ENCODE assay signal across 8 cellular contexts in the genomic region with DNA sequence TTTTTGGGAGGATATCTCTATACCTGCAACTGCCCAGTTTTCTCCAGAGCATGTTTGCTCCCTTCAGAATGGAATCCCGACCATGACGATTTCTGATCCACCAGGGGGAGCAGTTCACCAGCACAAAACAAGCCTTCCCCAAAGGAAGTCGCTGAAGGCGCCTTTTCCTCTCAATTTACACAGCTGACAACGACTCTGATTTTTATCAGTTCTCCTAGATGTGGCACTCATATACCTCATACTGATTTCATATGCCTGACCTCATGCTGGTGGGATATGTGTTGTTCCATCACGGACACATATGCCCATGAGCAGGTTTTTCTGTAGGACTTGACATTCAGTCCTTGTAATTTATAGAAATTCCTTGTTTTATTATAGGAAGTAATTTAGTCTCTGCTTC.
DNase-seq lines count a peak whose midpoint lies in the region; ATAC-seq and TF ChIP-seq lines count a peak whose summit lies in the region.

No MANE protein-coding gene starts in this region.

- DNase-seq in NCI-H345 (lab: John Stamatoyannopoulos, UW): peak; percentile 45
- DNase-seq in activated CD4-positive, alpha-beta T cell treated with anti-CD3 and anti-CD28 coated beads, Interleukin-2, amount 50 U/mL, for 1 hour: peak; percentile 43
- DNase-seq in ecto neural progenitor cell (ENCODE audit: low spot score): peak; percentile 72
- DNase-seq in lung microvascular endothelial cell (ENCODE audit: low read depth in 2 of 2): peak; percentile 93 to 94
- peak; percentile 7 to 21 for DNase-seq in stimulated activated CD8-positive, alpha-beta memory T cell treated with anti-CD3 and anti-CD28 coated beads, Interleukin-2, amount 100 ng/mL, for 48 hours (ENCODE audit: low read depth in 2 of 2)

- ATAC-seq in HG02970 (IDR thresholded peaks at IDR 0.05; ENCODE audit: low FRiP score, unreplicated experiment) (peak; percentile 66), HG02623 (IDR thresholded peaks at IDR 0.05; ENCODE audit: unreplicated experiment) (no peak)

- peak; percentile 77 for TF ChIP-seq CTCF in GM12872 (IDR thresholded peaks at IDR 0.05; ENCODE audit: insufficient read depth, low read depth, low read length)

Comparison
In these comparisons a context has a peak if more than half of its experiments do, and no peak if none do; other contexts are left out.
1. DNase-seq: peak in every context shown above with its lines; median percentile 94 in lung microvascular endothelial cell; 72 in ecto neural progenitor cell; 45 in NCI-H345; 43 in activated CD4-positive, alpha-beta T cell treated with anti-CD3 and anti-CD28 coated beads, Interleukin-2, amount 50 U/mL, for 1 hour; 14 in stimulated activated CD8-positive, alpha-beta memory T cell treated with anti-CD3 and anti-CD28 coated beads, Interleukin-2, amount 100 ng/mL, for 48 hours.